In genomic region chr13:43935878-43936277, GRCh38 we compare ENCODE assay signal across 1 cellular context.
TF ChIP-seq lines count a peak whose summit lies in the region.

No MANE protein-coding gene starts in this region.

TF ChIP-seq in GM23338, 12 proteins besides CTCF, POLR2A, EP300 and RAD21 (continued from another document):
- TF ChIP-seq, protein P1, sequence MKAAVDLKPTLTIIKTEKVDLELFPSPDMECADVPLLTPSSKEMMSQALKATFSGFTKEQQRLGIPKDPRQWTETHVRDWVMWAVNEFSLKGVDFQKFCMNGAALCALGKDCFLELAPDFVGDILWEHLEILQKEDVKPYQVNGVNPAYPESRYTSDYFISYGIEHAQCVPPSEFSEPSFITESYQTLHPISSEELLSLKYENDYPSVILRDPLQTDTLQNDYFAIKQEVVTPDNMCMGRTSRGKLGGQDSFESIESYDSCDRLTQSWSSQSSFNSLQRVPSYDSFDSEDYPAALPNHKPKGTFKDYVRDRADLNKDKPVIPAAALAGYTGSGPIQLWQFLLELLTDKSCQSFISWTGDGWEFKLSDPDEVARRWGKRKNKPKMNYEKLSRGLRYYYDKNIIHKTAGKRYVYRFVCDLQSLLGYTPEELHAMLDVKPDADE (IDR thresholded peaks at IDR 0.05) = no peak
- TF ChIP-seq EZH2 (IDR thresholded peaks at IDR 0.05; ENCODE audit: low read depth, unreplicated experiment) = no peak
- TF ChIP-seq REST (IDR thresholded peaks at IDR 0.05; ENCODE audit: unreplicated experiment) = no peak
TF ChIP-seq in GM23338: peak in this region for 0.
